26 cellular contexts compared by ENCODE assay signal in genomic region chr12:2068638-2069037, GRCh38. TPM values are rescaled to one million over a fixed set of nuclear protein-coding genes. Genes with fewer than 3 reads are reported as not detected.
DNase-seq lines count a peak whose midpoint lies in the region; ATAC-seq and TF ChIP-seq lines count a peak whose summit lies in the region.
"Had no signal": no experiment of that assay in that cellular context is flagged by ENCODE, and none has a peak within 500 bp of the region (broad histone marks: within the 10 kb centered on the region; RNA-seq: fewer than 3 reads in every experiment).

No MANE protein-coding gene starts in this region.

- DNase-seq in RPMI7951 (ENCODE audit: low read depth): peak; percentile 61
- peak in 1 of 5 donors; percentile 70 for DNase-seq in heart left ventricle
- DNase-seq in right cardiac atrium: peak; percentile 30 to 80 (median 80)
- DNase-seq in middle frontal gyrus (ENCODE audit: extremely low spot score, low spot score): no peak
- DNase-seq: 8988T, ACHN, BE2C, Calu3, DMS79 treated with DMSO at 0.1 percent for 48 hours, GF-D8, Karpas-422, NCI-H1092, NCI-H1417 treated with DMSO at 0.1 percent for 48 hours, NCI-H187, NCI-H2081 treated with DMSO at 0.1 percent for 48 hours, NCI-H2171, NCI-H226, NCI-H510A, NCI-H69, Peyer's patch, SJCRH30 had no signal

- H3K9me3 ChIP-seq in heart left ventricle (peaks cover 0 to 22% (median 10%) of the 10 kb centered on the region in 12 donors), right cardiac atrium (ENCODE audit: control insufficient read depth, low read length) (no peaks in the 10 kb centered on the region), stomach smooth muscle (ENCODE audit: control insufficient read depth in 2 of 2, low read length in 2 of 2) (peaks cover 0 to 3% of the 10 kb centered on the region in 2 donors)

- H3K36me3 ChIP-seq in heart left ventricle (peaks cover 0 to 20% (median 0%) of the 10 kb centered on the region in 9 donors), stomach smooth muscle (ENCODE audit: control insufficient read depth in 2 of 2, insufficient read depth in 2 of 2, low read length in 2 of 2) (peaks cover 0 to 6% of the 10 kb centered on the region in 2 donors)
- H3K36me3 ChIP-seq: BE2C, Peyer's patch, SJCRH30 had no signal

- no peak for TF ChIP-seq POLR2A in heart left ventricle (IDR thresholded peaks at IDR 0.05)

- H3K4me1 ChIP-seq in heart left ventricle (peaks cover 0 to 53% (median 30%) of the 10 kb centered on the region in 12 donors), right cardiac atrium (ENCODE audit: control insufficient read depth, insufficient read depth, low read length) (peaks cover 8% of the 10 kb centered on the region), stomach smooth muscle (ENCODE audit: control insufficient read depth, insufficient read depth, low read length) (peaks cover 36% of the 10 kb centered on the region)
- H3K4me1 ChIP-seq: BE2C, SJCRH30 had no signal

- H3K4me3 ChIP-seq in heart left ventricle (no peak overlapping the region), right cardiac atrium (ENCODE audit: low read length) (no peak overlapping the region), stomach smooth muscle (ENCODE audit: low read length in 2 of 2) (no peak overlapping the region)
- H3K4me3 ChIP-seq: Peyer's patch, SJCRH30 had no signal

- intact Hi-C loops in heart left ventricle (cut with DNase I) (loop anchor here in 3 of 10 donors (10.0 kb wide), 3 partner anchors 106 to 516 kb away; no protein-coding TSS in a partner anchor), right cardiac atrium (cut with DNase I) (no loop called here)

- TF ChIP-seq CTCF in heart left ventricle (IDR thresholded peaks at IDR 0.05): no peak

- ATAC-seq in heart left ventricle (peak; percentile 28 to 54 (median 38)), right cardiac atrium (peak; percentile 48 to 63), GM18867 (IDR thresholded peaks at IDR 0.05; ENCODE audit: unreplicated experiment) (no peak), GM21825 (IDR thresholded peaks at IDR 0.05; ENCODE audit: unreplicated experiment) (no peak)
- ATAC-seq: HCT116, HepG2 had no signal

- H3K27me3 ChIP-seq in heart left ventricle: no peaks in the 10 kb centered on the region
- H3K27me3 ChIP-seq in right cardiac atrium (ENCODE audit: control insufficient read depth, insufficient read depth): no peaks in the 10 kb centered on the region
- no peaks in the 10 kb centered on the region for H3K27me3 ChIP-seq in stomach smooth muscle (ENCODE audit: control insufficient read depth in 1 of 2, insufficient read depth in 2 of 2, low read length in 2 of 2)
- H3K27me3 ChIP-seq: Peyer's patch had no signal

- WGBS in heart left ventricle, 4 donors: 66 to 80% (median 69%) methylated on average over 6 of the region's 6 CpGs
- 75% methylated on average over 6 of the region's 6 CpGs for WGBS in right cardiac atrium

- no peak overlapping the region for H3K9ac ChIP-seq in stomach smooth muscle (ENCODE audit: low read length in 2 of 2)

- peak overlapping the region in 8 of 12 donors; percentile 14 to 91 (median 37) for H3K27ac ChIP-seq in heart left ventricle
- no peak overlapping the region for H3K27ac ChIP-seq in right cardiac atrium (ENCODE audit: low read length)
- peak overlapping the region; percentile 24 for H3K27ac ChIP-seq in stomach smooth muscle (ENCODE audit: low read length)
- H3K27ac ChIP-seq: Peyer's patch, SJCRH30 had no signal

RNA-seq across cellular contexts. Expression of gene CACNA1C, which starts 15.9 kb away (rescaled TPM):
- total RNA-seq in RPMI7951 (2014; rRNA removed; shearing (Covaris generic)): 0.98 and 1.6 TPM in 2 replicates
- total RNA-seq in heart left ventricle (100 to 1,000 TPM in 8 of 9 donors, 10 to 100 TPM in 1; 77.6 to 196 (median 165) TPM), right cardiac atrium (100 to 1,000 TPM; 111 to 163 (median 124) TPM)
- polyA plus RNA-seq in heart left ventricle (10 to 100 TPM; 41.9 to 68.2 TPM), right cardiac atrium (34.6 TPM)
- total RNA-seq: Calu3, HepG2, SJCRH30 had no signal
- polyA plus RNA-seq: HepG2 had no signal

Comparison
In these comparisons a context has a peak if more than half of its experiments do, and no peak if none do; other contexts are left out.
1. ATAC-seq: peak in heart left ventricle (4 of 4) and right cardiac atrium (2 of 2); none in GM18867 (single experiment) and GM21825 (single experiment).
2. RNA of gene CACNA1C, which starts 15.9 kb away (total RNA-seq): 77.6 to 196 TPM in heart left ventricle and 111 to 163 TPM in right cardiac atrium; 0.98 to 1.6 TPM in RPMI7951; every median in the first group is over 10 times any median in the second.